8 cellular contexts compared by ENCODE assay signal in genomic region chr1:156750932-156751723, GRCh38. TPM values are rescaled to one million over a fixed set of nuclear protein-coding genes. Genes with fewer than 3 reads are reported as not detected.
DNase-seq lines count a peak whose midpoint lies in the region; ATAC-seq and TF ChIP-seq lines count a peak whose summit lies in the region.

Gene HDGF (minus strand): TSS chr1:156751675. CDS start chr1:156751429, 246 bp downstream.

- H3F3A ChIP-seq in PC-9 (ENCODE audit: insufficient read depth, low read depth): peaks cover 52% of the 10 kb centered on the region

- H3K4me3 ChIP-seq in PC-9 (peak within 1 kb of the TSS; percentile 95), astrocyte of the cerebellum (ENCODE audit: low read depth, low read length) (peak within 1 kb of the TSS; percentile 94)

- intact Hi-C loops in PC-9 (cut with micrococcal nuclease; ENCODE audit: unreplicated experiment): loop anchor here (1.0 to 2.0 kb wide), 4 partner anchors 10 to 58 kb away; partner anchors contain the start of genes ISG20L2, METTL25B, MRPL24 and PRCC
- intact Hi-C loops in sciatic nerve (cut with DNase I): no loop called here

- H3K27me3 ChIP-seq in PC-9 (ENCODE audit: insufficient read depth, low read depth): no peaks in the 10 kb centered on the region

- H2AFZ ChIP-seq in PC-9: peak within 1 kb of the TSS; percentile 97

- peaks cover 2% of the 10 kb centered on the region; the same call in 1 of the 2 replicates for H4K20me1 ChIP-seq in PC-9 (ENCODE audit: insufficient read depth)

- DNase-seq in NCI-H82 (lab: John Stamatoyannopoulos, UW): peak; percentile 58
- DNase-seq in NCI-H82 treated with DMSO at 0.1 percent for 48 hours (lab: John Stamatoyannopoulos, UW; ENCODE audit: unreplicated experiment): no peak
- DNase-seq in PC-9: peak in 1 of 2 experiments; percentile 45
- no peak for DNase-seq in astrocyte of the cerebellum (ENCODE audit: low read depth)
- peak in 37 of 51 donors; percentile 25 to 82 (median 60) for DNase-seq in hypothalamus (lab: John Stamatoyannopoulos, UW)
- peak; percentile 84 for DNase-seq in sciatic nerve (ENCODE audit: low spot score)
- DNase-seq in OCI-M2 (lab: John Stamatoyannopoulos, UW; ENCODE audit: unreplicated experiment): no peak

- no peaks in the 10 kb centered on the region for H3K9me2 ChIP-seq in PC-9 (ENCODE audit: insufficient read depth)

- CTCF ChIA-PET in PC-9 (lab: Charles Lee): interaction anchor here (0.8 kb wide), 1 partner anchor 108 kb away, joined by 3 read pairs; the partner anchor contains the start of gene INSRR

- peak within 1 kb of the TSS; percentile 93 for H3K27ac ChIP-seq in PC-9

- H3K79me2 ChIP-seq in PC-9 (ENCODE audit: low read depth): peaks cover 77% of the 10 kb centered on the region

- peak within 1 kb of the TSS; percentile 100 for H3K4me2 ChIP-seq in PC-9

- no peaks in the 10 kb centered on the region for H3K9me3 ChIP-seq in PC-9 (ENCODE audit: insufficient read depth, low read depth)

- peak; percentile 16 for ATAC-seq in HG02798 (IDR thresholded peaks at IDR 0.05; ENCODE audit: poor library complexity, unreplicated experiment)
- ATAC-seq in sciatic nerve: no peak

- POLR2A ChIA-PET in PC-9 (lab: Charles Lee; ENCODE audit: unreplicated experiment): interaction anchor here (0.7 to 0.8 kb wide), 4 partner anchors 10 to 26 kb away, joined by 3 to 26 read pairs (median 3); partner anchors contain the start of genes MRPL24 and PRCC

- BruUV-seq in PC-9 (replicated peaks; lab: Mats Ljungman, UMichigan): no TSS peak

- H3K36me3 ChIP-seq in PC-9 (ENCODE audit: low read depth): peaks cover 12% of the 10 kb centered on the region; the same call in 1 of the 2 replicates

- H3K4me1 ChIP-seq in PC-9 (replicated peaks; ENCODE audit: insufficient read depth): peaks cover 25% of the 10 kb centered on the region

- in situ Hi-C loops in astrocyte of the cerebellum (cut with HindIII; ENCODE audit: low sequenced_read_pairs): no loop called here

- no peak for TF ChIP-seq CTCF in PC-9 (conservative IDR thresholded peaks at IDR 0.05)
- TF ChIP-seq CTCF in astrocyte of the cerebellum (IDR thresholded peaks at IDR 0.05; ENCODE audit: low read depth, low read length, missing control alignments): no peak

RNA-seq across cellular contexts. Expression of gene HDGF, which starts in this region (rescaled TPM):
- total RNA-seq in PC-9 (2021): 472 and 498 TPM in 2 replicates
- total RNA-seq in sciatic nerve: 112 TPM

Comparison
In these comparisons a context has a peak if more than half of its experiments do, and no peak if none do; other contexts are left out.
1. DNase-seq: peak in NCI-H82 (single experiment), hypothalamus (37 of 51) and sciatic nerve (single experiment); none in NCI-H82 treated with DMSO at 0.1 percent for 48 hours (single experiment), astrocyte of the cerebellum (single experiment) and OCI-M2 (single experiment).